Comparison of ENCODE assay signal across 8 cellular contexts in genomic region chr7:134943785-134944400, GRCh38. TPM values are rescaled to one million over a fixed set of nuclear protein-coding genes. Genes with fewer than 3 reads are reported as not detected.
DNase-seq lines count a peak whose midpoint lies in the region; ATAC-seq and TF ChIP-seq lines count a peak whose summit lies in the region.

No MANE protein-coding gene starts in this region.

- H3K27ac ChIP-seq in prostate gland, result no peak overlapping the region

- ATAC-seq in HG02852 (IDR thresholded peaks at IDR 0.05; ENCODE audit: unreplicated experiment) (peak; percentile 73), left ventricle myocardium superior (peak; percentile 45)

- TF ChIP-seq CTCF in prostate gland (IDR thresholded peaks at IDR 0.05), result peak in 2 of 4 experiments; percentile 24 to 32

- no peaks in the 10 kb centered on the region for H3K9me3 ChIP-seq in prostate gland

- intact Hi-C loops in left ventricle myocardium superior (cut with micrococcal nuclease), result loop anchor here (10.0 kb wide), 2 partner anchors 49 to 169 kb away; partner anchors contain the start of gene CALD1
- intact Hi-C loops in prostate gland (cut with DNase I), result no loop called here

- WGBS in prostate gland, result 55% methylated on average over 3 of the region's 3 CpGs

- no peak overlapping the region for H3K4me3 ChIP-seq in prostate gland

- no peaks in the 10 kb centered on the region for H3K4me1 ChIP-seq in prostate gland (replicated peaks)

- DNase-seq in NCI-H2196 (lab: John Stamatoyannopoulos, UW; ENCODE audit: unreplicated experiment), result peak; percentile 6
- no peak for DNase-seq in NCI-H2196 treated with DMSO at 0.1 percent for 48 hours (lab: John Stamatoyannopoulos, UW; ENCODE audit: unreplicated experiment)
- DNase-seq in OCI-M1 (lab: John Stamatoyannopoulos, UW), result peak; percentile 29
- no peak for DNase-seq in left ventricle myocardium superior
- no peak for DNase-seq in activated gamma-delta T cell (lab: John Stamatoyannopoulos, UW)
- no peak for DNase-seq in prostate gland (ENCODE audit: low spot score)
- DNase-seq in activated CD4-positive, alpha-beta T cell treated with anti-CD3 and anti-CD28 coated beads, Interleukin-2, amount 50 U/mL, for 48 hours, result no peak

- no peak for TF ChIP-seq POLR2A in prostate gland (IDR thresholded peaks at IDR 0.05)

- no peaks in the 10 kb centered on the region for H3K27me3 ChIP-seq in prostate gland (replicated peaks; ENCODE audit: insufficient read depth)

- H3K36me3 ChIP-seq in prostate gland, result no peaks in the 10 kb centered on the region

RNA-seq across cellular contexts. Expression of gene AGBL3, which starts 42.4 kb away (rescaled TPM):
- 1.1 TPM for total RNA-seq in left ventricle myocardium superior
- 1 to 10 TPM; 1.4 to 2.6 TPM for total RNA-seq in prostate gland

Comparison
In these comparisons a context has a peak if more than half of its experiments do, and no peak if none do; other contexts are left out.
1. DNase-seq: peak in NCI-H2196 (single experiment) and OCI-M1 (single experiment); none in NCI-H2196 treated with DMSO at 0.1 percent for 48 hours (single experiment), left ventricle myocardium superior (single experiment), activated gamma-delta T cell (single experiment), prostate gland (single experiment) and activated CD4-positive, alpha-beta T cell treated with anti-CD3 and anti-CD28 coated beads, Interleukin-2, amount 50 U/mL, for 48 hours (0 of 2).